In the genomic region with DNA sequence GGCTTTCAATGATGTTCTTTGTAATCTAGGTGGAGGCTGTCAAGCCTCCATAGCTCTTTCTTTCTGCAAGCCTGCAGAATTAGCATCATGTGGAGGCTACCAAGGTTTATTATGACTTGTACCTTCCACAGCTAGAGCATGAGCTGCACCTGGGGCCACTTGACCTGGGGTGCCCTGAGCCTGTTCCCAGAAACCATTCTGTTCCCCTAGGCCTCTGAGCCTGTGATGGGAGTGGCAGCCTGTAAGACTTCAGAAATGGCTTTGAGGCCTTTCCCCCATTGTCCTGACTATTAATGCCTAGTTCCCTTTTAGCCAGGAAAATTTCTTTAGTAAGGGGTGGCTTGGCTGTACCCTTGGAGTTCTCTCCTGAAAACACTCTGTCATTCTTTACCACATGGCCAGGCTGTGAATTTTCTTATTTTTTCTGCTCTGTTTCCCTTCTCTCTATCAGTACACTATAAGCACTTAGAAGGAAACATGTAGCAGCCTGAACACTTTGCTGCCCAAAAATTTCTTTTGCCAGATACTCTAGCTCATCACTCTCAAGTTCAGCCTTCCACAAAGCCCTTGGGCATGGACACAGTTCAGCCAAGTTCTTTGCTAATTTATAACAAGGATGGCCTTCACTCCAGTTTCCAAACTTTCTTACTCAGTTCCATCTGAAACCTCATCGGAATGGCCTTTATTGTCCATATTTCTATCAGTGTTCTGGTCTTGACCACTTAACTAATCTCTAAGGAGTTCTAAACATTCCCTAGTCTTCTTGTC, we compare ENCODE assay signal across 28 cellular contexts.
"Had no signal": no experiment of that assay in that cellular context is flagged by ENCODE, and none has a peak within 500 bp of the region (broad histone marks: within the 10 kb centered on the region; RNA-seq: fewer than 3 reads in every experiment).

No MANE protein-coding gene starts in this region.

- H3K27ac ChIP-seq: heart right ventricle, left lung, lower lobe of right lung, neural progenitor cell, neutrophil, ovary, right atrium auricular region, right lobe of liver, skin epidermis, testis, thyroid gland, transverse colon, upper lobe of left lung had no signal

- H3K27me3 ChIP-seq: heart right ventricle, left lung, neural progenitor cell, neutrophil, ovary, right atrium auricular region, right lobe of liver, testis, thyroid gland, transverse colon, upper lobe of left lung had no signal

- H3K4me3 ChIP-seq: heart right ventricle, left lung, lower lobe of right lung, neural progenitor cell, ovary, right atrium auricular region, right lobe of liver, skin epidermis, testis, thyroid gland, transverse colon, upper lobe of left lung had no signal

- H3K4me2 ChIP-seq: neural progenitor cell had no signal

- H3K4me1 ChIP-seq: heart right ventricle, left lung, lower lobe of right lung, neural progenitor cell, right atrium auricular region, right lobe of liver, testis, thyroid gland, transverse colon, upper lobe of left lung had no signal

- H3K9me3 ChIP-seq: heart right ventricle, left lung, lower lobe of right lung, neutrophil, ovary, right atrium auricular region, right lobe of liver, testis, thyroid gland, transverse colon, upper lobe of left lung had no signal

- ATAC-seq: heart right ventricle; left colon; left lung; lower lobe of right lung; natural killer cell; stimulated activated naive B cell treated with anti-CD40 and anti-IgM and Interleukin-4, amounts not matched to agents 10 μg/mL and 1 μg/mL and 100 μg/mL, for 72 hours had no signal

- H2AFZ ChIP-seq: neural progenitor cell had no signal

- H3K36me3 ChIP-seq: heart right ventricle, left lung, lower lobe of right lung, neural progenitor cell, neutrophil, ovary, right atrium auricular region, right lobe of liver, thyroid gland, transverse colon, upper lobe of left lung had no signal

- H3K9ac ChIP-seq: neural progenitor cell had no signal

- FAIRE-seq: keratinocyte had no signal

- DNase-seq: heart right ventricle; hippocampal formation; kidney glomerular epithelial cell; left colon; left lung; lower lobe of right lung; mammary epithelial cell; mesendoderm; naive B cell; natural killer cell; nephron progenitor cell; occipital lobe; ovary; right lobe of liver; stimulated activated CD4-positive, alpha-beta T cell treated with anti-CD3 and anti-CD28 coated beads, Interleukin-12 subunit alpha, Interleukin-12 subunit beta, amount 100 ng/mL, for 4 hours; stimulated activated CD4-positive, alpha-beta T cell treated with anti-CD3 and anti-CD28 coated beads, Interleukin-15, amount 100 ng/mL, for 24 hours; stimulated activated CD4-positive, alpha-beta T cell treated with anti-CD3 and anti-CD28 coated beads, Interleukin-2, amount 100 ng/mL, for 24 hours; stimulated activated CD4-positive, alpha-beta T cell treated with anti-CD3 and anti-CD28 coated beads, Interleukin-4, amount 100 ng/mL, for 1 hour; stimulated activated naive B cell treated with anti-CD40 and anti-IgM and Interleukin-4, amounts not matched to agents 10 μg/mL and 1 μg/mL and 100 μg/mL, for 72 hours; testis; thyroid gland; transverse colon; upper lobe of left lung had no signal
